In genomic region chr5:115379622-115380344, GRCh38 we compare ENCODE assay signal across 8 cellular contexts.
DNase-seq lines count a peak whose midpoint lies in the region; ATAC-seq, FAIRE-seq and TF ChIP-seq lines count a peak whose summit lies in the region.

No MANE protein-coding gene starts in this region.

- no peak overlapping the region for H3K4me3 ChIP-seq in GM12864 (ENCODE audit: low read depth, low read length)
- H3K4me3 ChIP-seq in IMR-90 (ENCODE audit: insufficient read depth, low read depth, low read length): no peak overlapping the region
- H3K4me3 ChIP-seq in duodenal mucosa (ENCODE audit: low read depth in 1 of 2, low read length in 2 of 2): peak overlapping the region in 1 of 2 donors; percentile 9
- no peak overlapping the region for H3K4me3 ChIP-seq in testis

- no peak overlapping the region for H2AFZ ChIP-seq in IMR-90 (replicated peaks; ENCODE audit: low read length, poor library complexity)

- H3K4me1 ChIP-seq in IMR-90 (ENCODE audit: control insufficient read depth, insufficient read depth, low read length) (peaks cover 6% of the 10 kb centered on the region), duodenal mucosa (ENCODE audit: control insufficient read depth in 1 of 2, insufficient read depth in 2 of 2, low read length in 2 of 2) (peaks cover 14 to 40% of the 10 kb centered on the region in 2 donors), testis (no peaks in the 10 kb centered on the region)

- no peak for FAIRE-seq in H54 (lab: Jason Lieb, UNC)

- in situ Hi-C loops in IMR-90 (cut with MboI; ENCODE audit: low sequenced_read_pairs): no loop called here

- no peak for TF ChIP-seq CTCF in GM12864 (IDR thresholded peaks at IDR 0.05; ENCODE audit: low read depth, low read length, missing control alignments)
- TF ChIP-seq CTCF in IMR-90 (conservative IDR thresholded peaks at IDR 0.05; ENCODE audit: low read depth, low read length): no peak
- no peak for TF ChIP-seq CTCF in testis (IDR thresholded peaks at IDR 0.05)

- H4K91ac ChIP-seq in IMR-90 (ENCODE audit: insufficient read depth, low read depth, low read length): no peak overlapping the region

- CTCF ChIA-PET in IMR-90 (lab: Yijun Ruan, JAX): interaction anchor here (1.4 kb wide), 1 partner anchor 14 kb away, joined by 3 read pairs; no protein-coding TSS in a partner anchor

- no peak overlapping the region for H3K4ac ChIP-seq in IMR-90 (ENCODE audit: low read depth, low read length)

- H3K27me3 ChIP-seq in IMR-90 (ENCODE audit: control insufficient read depth, insufficient read depth, low read length) (no peaks in the 10 kb centered on the region), duodenal mucosa (ENCODE audit: control insufficient read depth in 1 of 2, insufficient read depth in 2 of 2, low read length in 2 of 2) (no peaks in the 10 kb centered on the region), testis (no peaks in the 10 kb centered on the region)

- H2AK9ac ChIP-seq in IMR-90 (replicated peaks; ENCODE audit: low read depth, low read length, poor library complexity): no peak overlapping the region

- no peaks in the 10 kb centered on the region for H4K20me1 ChIP-seq in IMR-90 (ENCODE audit: insufficient read depth, low read length)

- H3K9me3 ChIP-seq in IMR-90 (ENCODE audit: control insufficient read depth, insufficient read depth, low read length) (no peaks in the 10 kb centered on the region), duodenal mucosa (ENCODE audit: control insufficient read depth in 1 of 2, low read length in 2 of 2) (no peaks in the 10 kb centered on the region), testis (no peaks in the 10 kb centered on the region)

- dilution Hi-C loops in IMR-90 (cut with HindIII; ENCODE audit: low sequenced_read_pairs, unreplicated experiment): no loop called here

- H2BK15ac ChIP-seq in IMR-90 (ENCODE audit: low read depth, low read length): 0 out of 3 replicates have a peak overlapping the region, but pooled peaks have one; percentile 50

- H4K5ac ChIP-seq in IMR-90 (ENCODE audit: low read depth, low read length): no peak overlapping the region

- H2BK120ac ChIP-seq in IMR-90 (ENCODE audit: low read depth, low read length): peak overlapping the region; percentile 45; the same call in 1 of the 2 replicates

- DNase-seq in GM12864 (ENCODE audit: low read depth) (peak; percentile 21), IMR-90 (no peak), HuH-7 (ENCODE audit: low spot score) (no peak), testis (no peak), H54 (ENCODE audit: insufficient read length, low spot score) (no peak), activated gamma-delta T cell treated with Interleukin-2 at 50 U/mL for 16 hours (no peak)

- ATAC-seq in GM21390 (IDR thresholded peaks at IDR 0.05; ENCODE audit: unreplicated experiment) (peak; percentile 50), IMR-90 (ENCODE audit: low read depth) (no peak)

- H3K9ac ChIP-seq in IMR-90 (ENCODE audit: low read depth, low read length): no peak overlapping the region
- peak overlapping the region in 1 of 2 donors; percentile 19 for H3K9ac ChIP-seq in duodenal mucosa (ENCODE audit: low read depth in 1 of 2, low read length in 2 of 2)

- no peak for TF ChIP-seq RAD21 in IMR-90 (IDR thresholded peaks at IDR 0.05; ENCODE audit: low read length)

- H4K8ac ChIP-seq in IMR-90 (ENCODE audit: low read depth in 2 of 2, low read length in 2 of 2): no peak overlapping the region

- POLR2A ChIA-PET in IMR-90 (lab: Charles Lee; ENCODE audit: unreplicated experiment): no interaction called here

- H3K14ac ChIP-seq in IMR-90 (replicated peaks; ENCODE audit: low read depth, low read length): no peak overlapping the region

- H3K27ac ChIP-seq in IMR-90 (ENCODE audit: insufficient read depth, low read length) (no peak overlapping the region), duodenal mucosa (ENCODE audit: low read depth, low read length) (peak overlapping the region; percentile 39), testis (no peak overlapping the region)

- H3K79me1 ChIP-seq in IMR-90 (ENCODE audit: low read depth in 1 of 2, low read length in 2 of 2): no peaks in the 10 kb centered on the region

- intact Hi-C loops in IMR-90 (cut with micrococcal nuclease) (loop anchor here (5.0 kb wide), 1 partner anchor 72 kb away; no protein-coding TSS in a partner anchor), testis (cut with DNase I; ENCODE audit: low total_unique reads) (no loop called here)

- no peak overlapping the region for H3K23ac ChIP-seq in IMR-90 (ENCODE audit: low read depth, low read length)

- H3K18ac ChIP-seq in IMR-90 (ENCODE audit: low read depth, low read length): no peak overlapping the region

- H2BK20ac ChIP-seq in IMR-90 (ENCODE audit: low read depth, low read length): no peak overlapping the region; the same call in 1 of the 2 replicates

- no peaks in the 10 kb centered on the region for H3K36me3 ChIP-seq in IMR-90 (ENCODE audit: control insufficient read depth, insufficient read depth, low read length)
- H3K36me3 ChIP-seq in duodenal mucosa (ENCODE audit: control insufficient read depth in 1 of 2, insufficient read depth in 2 of 2, low read length in 2 of 2): no peaks in the 10 kb centered on the region
- no peaks in the 10 kb centered on the region for H3K36me3 ChIP-seq in testis (ENCODE audit: low read depth, missing control alignments)

- TF ChIP-seq POLR2A in IMR-90 (IDR thresholded peaks at IDR 0.05; ENCODE audit: low read depth, low read length) (no peak), testis (IDR thresholded peaks at IDR 0.05) (no peak), H54 (IDR thresholded peaks at IDR 0.05; ENCODE audit: low read depth, low read length) (no peak)

- H2AK5ac ChIP-seq in IMR-90 (ENCODE audit: low read depth, low read length): no peak overlapping the region

- peaks cover 4% of the 10 kb centered on the region; the same call in 1 of the 2 replicates for H3K9me1 ChIP-seq in IMR-90 (ENCODE audit: insufficient read depth, low read length)

- no TSS peak for BruUV-seq in IMR-90 (replicated peaks; lab: Mats Ljungman, UMichigan)

- H3K4me2 ChIP-seq in IMR-90 (ENCODE audit: low read depth, low read length): no peak overlapping the region

- no peak overlapping the region for H2BK5ac ChIP-seq in IMR-90 (ENCODE audit: low read depth, low read length, poor library complexity, severe bottlenecking)

- 89% methylated on average over 3 of the region's 8 CpGs; no CpG with 5 or more reads in 1 of the 2 experiments for WGBS in IMR-90 (ENCODE audit: extremely low coverage in 2 of 2, insufficient read length in 1 of 2), 2 experiments
- 72 to 85% methylated on average over 8 of the region's 8 CpGs for WGBS in testis, 2 donors

- H3K56ac ChIP-seq in IMR-90 (ENCODE audit: extremely low read depth, insufficient read depth, low read length): no peak overlapping the region

TF ChIP-seq in IMR-90, 13 proteins besides CTCF, POLR2A, EP300 and RAD21:
- no peak for TF ChIP-seq ELK1 (IDR thresholded peaks at IDR 0.05; ENCODE audit: borderline replicate concordance, low read depth, low read length)
- no peak for TF ChIP-seq MAFK (IDR thresholded peaks at IDR 0.05; ENCODE audit: low read depth, low read length)
- TF ChIP-seq CHD1 (IDR thresholded peaks at IDR 0.05; ENCODE audit: low read depth, low read length): no peak
- no peak for TF ChIP-seq MAZ (IDR thresholded peaks at IDR 0.05; ENCODE audit: borderline replicate concordance, low read depth, low read length)
- no peak for TF ChIP-seq NFE2L2 (IDR thresholded peaks at IDR 0.05; ENCODE audit: low read depth, low read length)
- TF ChIP-seq RFX5 (IDR thresholded peaks at IDR 0.05; ENCODE audit: low read depth, low read length): no peak
- no peak for TF ChIP-seq USF2 (IDR thresholded peaks at IDR 0.05; ENCODE audit: low read depth, low read length)
- no peak for TF ChIP-seq SMC3 (IDR thresholded peaks at IDR 0.05; ENCODE audit: low read depth, low read length)
- no peak for TF ChIP-seq BHLHE40 (IDR thresholded peaks at IDR 0.05; ENCODE audit: low read depth, low read length)
- no peak for TF ChIP-seq RCOR1 (IDR thresholded peaks at IDR 0.05; ENCODE audit: insufficient replicate concordance, low read length)
